Comparison of ENCODE assay signal across 12 cellular contexts in the genomic region with DNA sequence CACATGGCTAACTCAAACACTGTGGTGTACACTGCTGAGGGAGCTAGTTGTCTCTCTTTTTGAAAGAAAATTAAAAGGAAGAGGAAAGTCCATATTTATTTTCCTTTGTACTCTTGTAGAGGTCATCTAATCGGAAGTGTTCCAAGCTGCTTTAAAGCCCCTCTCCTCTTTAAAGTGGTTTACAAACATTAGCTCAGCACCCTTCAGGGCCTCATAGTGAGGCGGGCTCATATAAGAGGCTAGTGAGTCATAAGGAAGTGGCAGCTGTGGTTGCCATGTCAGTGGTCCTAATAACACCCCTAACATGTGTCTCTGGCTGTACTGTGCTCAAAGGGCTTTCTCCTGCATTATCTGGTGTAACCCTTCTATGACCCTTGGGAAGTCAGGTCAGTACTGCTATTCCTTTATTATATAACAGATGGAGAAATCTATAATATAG.
DNase-seq lines count a peak whose midpoint lies in the region; ATAC-seq and TF ChIP-seq lines count a peak whose summit lies in the region.
"Had no signal": no experiment of that assay in that cellular context is flagged by ENCODE, and none has a peak within 500 bp of the region (broad histone marks: within the 10 kb centered on the region; RNA-seq: fewer than 3 reads in every experiment).

No MANE protein-coding gene starts in this region.

- no peaks in the 10 kb centered on the region for H3K36me3 Mint-ChIP-seq in activated T-cell treated with anti-CD3 and anti-CD28 coated beads, Interleukin-2, amount 50 U/mL, for 72 hours (ENCODE audit: insufficient read depth in 2 of 2)
- no peaks in the 10 kb centered on the region for H3K36me3 Mint-ChIP-seq in activated T-cell treated with anti-CD3 and anti-CD28 coated beads, Interleukin-2, amount 50 U/mL, for 24 hours (ENCODE audit: low read depth)
- H3K36me3 Mint-ChIP-seq: immature natural killer cell had no signal

- no peak for TF ChIP-seq CTCF in Panc1 (IDR thresholded peaks at IDR 0.05)
- no peak for TF ChIP-seq CTCF in stomach (IDR thresholded peaks at IDR 0.05)

- CTCF ChIA-PET in Panc1 (lab: Charles Lee), result interaction anchor here (0.6 to 2.2 kb wide), 2 partner anchors 9 to 225 kb away, joined by 4 to 9 read pairs; no protein-coding TSS in a partner anchor

- in situ Hi-C loops in Panc1 (cut with HindIII; ENCODE audit: low pct_unique_long_range_greater_than_20kb, low sequenced_read_pairs), result loop anchor here (25.0 kb wide), 1 partner anchor 128 kb away; no protein-coding TSS in a partner anchor

- ATAC-seq in activated T-cell treated with anti-CD3 and anti-CD28 coated beads, Interleukin-2, amount 50 U/mL, for 72 hours (replicated peaks in 1 of 2), result peak in 1 of 2 donors; percentile 26
- ATAC-seq in Panc1 (peak; percentile 32; the same call in 1 of the 2 replicates), HG03025 (IDR thresholded peaks at IDR 0.05; ENCODE audit: low FRiP score, unreplicated experiment) (no peak), HG03460 (IDR thresholded peaks at IDR 0.05; ENCODE audit: unreplicated experiment) (no peak)

- TF ChIP-seq POLR2A in stomach (IDR thresholded peaks at IDR 0.05), result no peak

- no peaks in the 10 kb centered on the region for H3K9me3 ChIP-seq in Panc1 (ENCODE audit: control insufficient read depth, insufficient read depth, low read depth, low read length)
- H3K9me3 ChIP-seq in stomach, result no peaks in the 10 kb centered on the region

- no TSS peak for BruUV-seq in Panc1 (replicated peaks; lab: Mats Ljungman, UMichigan)

- H3K4me1 ChIP-seq in Panc1 (ENCODE audit: control insufficient read depth, insufficient read depth, low read length), result peaks cover 18% of the 10 kb centered on the region
- peaks cover 0 to 30% (median 18%) of the 10 kb centered on the region in 4 donors for H3K4me1 ChIP-seq in stomach

- WGBS in stomach, 5 donors, result 21 to 43% (median 40%) methylated on average over 2 of the region's 2 CpGs

- H3K36me3 ChIP-seq in Panc1 (ENCODE audit: control insufficient read depth, insufficient read depth, low read length) (no peaks in the 10 kb centered on the region), stomach (no peaks in the 10 kb centered on the region)

- H3K27me3 ChIP-seq in Panc1 (ENCODE audit: control insufficient read depth, insufficient read depth, low read length), result no peaks in the 10 kb centered on the region
- H3K27me3 ChIP-seq in stomach, result no peaks in the 10 kb centered on the region

- H3K27ac Mint-ChIP-seq in activated T-cell treated with anti-CD3 and anti-CD28 coated beads, Interleukin-2, amount 50 U/mL, for 72 hours, result peak overlapping the region; percentile 60
- H3K27ac Mint-ChIP-seq in activated T-cell treated with anti-CD3 and anti-CD28 coated beads, Interleukin-2, amount 50 U/mL, for 24 hours, result no peak overlapping the region

- no peaks in the 10 kb centered on the region for H3K27me3 Mint-ChIP-seq in activated T-cell treated with anti-CD3 and anti-CD28 coated beads, Interleukin-2, amount 50 U/mL, for 72 hours (ENCODE audit: low read depth)
- peaks cover 6% of the 10 kb centered on the region for H3K27me3 Mint-ChIP-seq in activated T-cell treated with anti-CD3 and anti-CD28 coated beads, Interleukin-2, amount 50 U/mL, for 24 hours

- H3K27ac ChIP-seq in Panc1 (ENCODE audit: low read length) (peak overlapping the region; percentile 79), stomach (peak overlapping the region in 4 of 5 donors; percentile 30 to 75 (median 62))

- no peak for TF ChIP-seq EP300 in stomach (IDR thresholded peaks at IDR 0.05)

- H3K4me1 Mint-ChIP-seq in activated T-cell treated with anti-CD3 and anti-CD28 coated beads, Interleukin-2, amount 50 U/mL, for 72 hours (ENCODE audit: low read depth), result no peaks in the 10 kb centered on the region
- H3K4me1 Mint-ChIP-seq in activated T-cell treated with anti-CD3 and anti-CD28 coated beads, Interleukin-2, amount 50 U/mL, for 24 hours (ENCODE audit: low read depth), result peaks cover 7% of the 10 kb centered on the region

- peaks cover 0 to 4% of the 10 kb centered on the region in 2 donors for H3K9me3 Mint-ChIP-seq in activated T-cell treated with anti-CD3 and anti-CD28 coated beads, Interleukin-2, amount 50 U/mL, for 72 hours
- no peaks in the 10 kb centered on the region for H3K9me3 Mint-ChIP-seq in activated T-cell treated with anti-CD3 and anti-CD28 coated beads, Interleukin-2, amount 50 U/mL, for 24 hours
- H3K9me3 Mint-ChIP-seq: immature natural killer cell had no signal

- no peak overlapping the region for H3K4me3 Mint-ChIP-seq in activated T-cell treated with anti-CD3 and anti-CD28 coated beads, Interleukin-2, amount 50 U/mL, for 72 hours
- H3K4me3 Mint-ChIP-seq in activated T-cell treated with anti-CD3 and anti-CD28 coated beads, Interleukin-2, amount 50 U/mL, for 24 hours, result no peak overlapping the region

- POLR2A ChIA-PET in Panc1 (lab: Charles Lee), result no interaction called here

- intact Hi-C loops in Panc1 (cut with micrococcal nuclease; ENCODE audit: unreplicated experiment) (loop anchor here (5.0 to 10.0 kb wide), 2 partner anchors 150 to 213 kb away; a partner anchor contains a TSS), stomach (cut with DNase I; ENCODE audit: low total_unique reads) (loop anchor here (10.0 kb wide), 1 partner anchor 230 kb away; no protein-coding TSS in a partner anchor)

- no peak overlapping the region for H3K4me3 ChIP-seq in Panc1 (ENCODE audit: low read depth in 2 of 2, low read length in 2 of 2)
- no peak overlapping the region for H3K4me3 ChIP-seq in stomach

- no peak for DNase-seq in activated T-cell treated with anti-CD3 and anti-CD28 coated beads, Interleukin-2, amount 50 U/mL, for 72 hours
- no peak for DNase-seq in activated T-cell treated with anti-CD3 and anti-CD28 coated beads, Interleukin-2, amount 50 U/mL, for 24 hours
- DNase-seq in Panc1 (ENCODE audit: low read depth, low spot score), result no peak
- DNase-seq in fibroblast of peridontal ligament (ENCODE audit: extremely low read depth), result peak; percentile 44
- no peak for DNase-seq in stomach
- no peak for DNase-seq in OCI-M1 (lab: John Stamatoyannopoulos, UW)
- DNase-seq: activated effector memory CD4-positive, alpha-beta T cell treated with Interleukin-2 at 50 U/mL for 16 hours; effector CD4-positive, alpha-beta T cell; NCI-H187 had no signal
